10 cellular contexts compared by ENCODE assay signal in the genomic region with DNA sequence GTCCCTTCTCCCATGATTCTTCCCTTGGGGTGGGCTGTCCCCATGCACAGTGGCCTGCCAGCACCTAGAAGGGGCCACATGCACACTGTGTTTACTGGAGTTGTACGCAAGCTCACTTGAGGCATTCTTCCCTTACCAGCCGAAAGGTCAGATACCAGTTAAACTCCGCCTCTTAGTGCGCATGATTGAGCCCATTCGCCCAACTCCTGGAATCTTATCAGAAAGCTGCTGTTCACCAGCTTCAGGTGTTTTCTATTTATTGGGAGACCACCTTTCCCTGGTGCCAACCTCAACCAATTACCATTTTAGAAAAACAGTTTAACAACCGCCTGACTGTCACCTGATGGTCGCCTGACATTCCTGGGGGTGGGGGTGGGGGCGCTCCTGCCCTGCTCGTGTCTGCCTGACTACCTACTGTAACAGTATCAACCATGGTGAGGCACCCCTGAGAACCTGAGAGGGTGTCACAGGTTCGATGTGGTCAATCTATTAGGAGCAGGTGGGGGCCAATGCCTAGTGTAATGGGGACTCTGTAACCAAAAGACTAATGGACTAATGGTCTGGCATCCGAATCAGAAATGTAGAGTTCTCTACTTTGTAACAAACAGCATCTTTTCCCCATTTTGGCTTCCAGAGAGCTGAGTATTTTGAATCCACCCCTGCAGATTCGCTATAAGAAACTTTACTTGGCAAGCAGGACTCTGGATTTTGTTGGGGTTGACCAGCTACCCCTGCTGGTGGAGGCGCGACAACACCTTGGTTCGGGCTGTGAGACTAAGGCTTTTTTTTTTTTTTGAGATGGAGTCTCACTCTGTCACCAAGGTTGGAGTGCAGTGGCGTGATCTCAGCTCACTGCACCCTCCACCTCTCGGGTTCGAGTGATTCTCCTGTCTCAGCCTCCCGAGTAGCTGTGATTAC. TPM values are rescaled to one million over a fixed set of nuclear protein-coding genes. Genes with fewer than 3 reads are reported as not detected.
DNase-seq lines count a peak whose midpoint lies in the region; ATAC-seq, FAIRE-seq and TF ChIP-seq lines count a peak whose summit lies in the region.
"Had no signal": no experiment of that assay in that cellular context is flagged by ENCODE, and none has a peak within 500 bp of the region (broad histone marks: within the 10 kb centered on the region; RNA-seq: fewer than 3 reads in every experiment).

No MANE protein-coding gene starts in this region.

- ATAC-seq in HG03457 (IDR thresholded peaks at IDR 0.05; ENCODE audit: unreplicated experiment) = no peak

- no peak overlapping the region for H3K4me3 ChIP-seq in CD8-positive, alpha-beta memory T cell (ENCODE audit: low read length)
- H3K4me3 ChIP-seq in astrocyte of the spinal cord (ENCODE audit: low read depth, low read length) (no peak overlapping the region), kidney (ENCODE audit: low read length in 2 of 2) (peak overlapping the region in 1 of 2 donors; percentile 43)
- H3K4me3 ChIP-seq: skin epidermis had no signal

- no peaks in the 10 kb centered on the region for H3K4me1 ChIP-seq in CD8-positive, alpha-beta memory T cell (ENCODE audit: insufficient read depth, low read length)
- no peaks in the 10 kb centered on the region for H3K4me1 ChIP-seq in kidney (ENCODE audit: control insufficient read depth in 1 of 2, insufficient read depth in 1 of 2, low read depth in 1 of 2, low read length in 2 of 2)

- H3K9me3 Mint-ChIP-seq in CD8-positive, alpha-beta memory T cell = no peaks in the 10 kb centered on the region
- H3K9me3 Mint-ChIP-seq in HFFc6 = no peaks in the 10 kb centered on the region

- peak overlapping the region in 1 of 8 donors; percentile 23 for H3K27ac Mint-ChIP-seq in CD8-positive, alpha-beta memory T cell
- no peak overlapping the region for H3K27ac Mint-ChIP-seq in HFFc6

- peak; percentile 67 for TF ChIP-seq CTCF in HFFc6 (IDR thresholded peaks at IDR 0.05)
- peak; percentile 71 for TF ChIP-seq CTCF in astrocyte of the spinal cord (IDR thresholded peaks at IDR 0.05; ENCODE audit: low read depth, low read length)
- peak; percentile 33 for TF ChIP-seq CTCF in kidney (IDR thresholded peaks at IDR 0.05; ENCODE audit: borderline replicate concordance, extremely low read depth, insufficient read depth)

- DNase-seq in CD8-positive, alpha-beta memory T cell = peak; percentile 3 to 51 (median 33)
- DNase-seq in HFFc6 (peak; percentile 21), T follicular helper cell (ENCODE audit: low read depth) (peak; percentile 20), astrocyte of the spinal cord (ENCODE audit: low read depth, low spot score) (peak; percentile 62), kidney (no peak), NCI-H2196 treated with DMSO at 0.1 percent for 48 hours (lab: John Stamatoyannopoulos, UW; ENCODE audit: unreplicated experiment) (no peak)
- DNase-seq in stimulated activated CD4-positive, alpha-beta T cell treated with anti-CD3 and anti-CD28 coated beads, TNF-alpha, amount 100 ng/mL, for 1 hour (ENCODE audit: low read depth in 3 of 3, low spot score in 1 of 3) = peak in 2 of 3 donors; percentile 7 to 17

- H3K4me3 Mint-ChIP-seq in CD8-positive, alpha-beta memory T cell = no peak overlapping the region
- no peak overlapping the region for H3K4me3 Mint-ChIP-seq in HFFc6

- H3K27me3 ChIP-seq in CD8-positive, alpha-beta memory T cell (ENCODE audit: insufficient read depth, low read length, poor library complexity, severe bottlenecking) = no peaks in the 10 kb centered on the region

- no peaks in the 10 kb centered on the region for H3K36me3 Mint-ChIP-seq in CD8-positive, alpha-beta memory T cell
- no peaks in the 10 kb centered on the region for H3K36me3 Mint-ChIP-seq in HFFc6 (ENCODE audit: low read depth)

- no peak for FAIRE-seq in kidney (lab: Jason Lieb, UNC)

- intact Hi-C loops in kidney (cut with DNase I) = no loop called here

- no peaks in the 10 kb centered on the region for H3K36me3 ChIP-seq in CD8-positive, alpha-beta memory T cell (ENCODE audit: insufficient read depth, low read length)
- H3K36me3 ChIP-seq in kidney (ENCODE audit: control insufficient read depth in 1 of 2, insufficient read depth in 2 of 2, low read length in 2 of 2) = no peaks in the 10 kb centered on the region

- H3K9ac ChIP-seq in kidney (ENCODE audit: low read length in 2 of 2) = peak overlapping the region in 1 of 2 donors; percentile 34
- H3K9ac ChIP-seq: KMS-11 had no signal

- in situ Hi-C loops in astrocyte of the spinal cord (cut with HindIII; ENCODE audit: low sequenced_read_pairs) = no loop called here

- peaks cover 0 to 14% of the 10 kb centered on the region in 2 donors for H3K27me3 Mint-ChIP-seq in CD8-positive, alpha-beta memory T cell
- peaks cover 8% of the 10 kb centered on the region for H3K27me3 Mint-ChIP-seq in HFFc6 (ENCODE audit: insufficient read depth)

- POLR2A ChIA-PET in CD8-positive, alpha-beta memory T cell (lab: Charles Lee) = no interaction called here

- no peaks in the 10 kb centered on the region for H3K4me1 Mint-ChIP-seq in CD8-positive, alpha-beta memory T cell
- 0 out of 2 replicates have a peak, but pooled peaks cover 5% of the 10 kb centered on the region for H3K4me1 Mint-ChIP-seq in HFFc6 (ENCODE audit: low read depth)

- CTCF ChIA-PET in CD8-positive, alpha-beta memory T cell (lab: Charles Lee) = interaction anchor here (0.7 to 1.7 kb wide), 3 partner anchors 46 to 72 kb away, joined by 3 to 6 read pairs (median 3); no protein-coding TSS in a partner anchor

- no peak overlapping the region for H3K27ac ChIP-seq in CD8-positive, alpha-beta memory T cell (ENCODE audit: low read depth, low read length)
- H3K27ac ChIP-seq in kidney (ENCODE audit: low read depth in 2 of 2, low read length in 2 of 2) = peak overlapping the region; percentile 67 to 74
- H3K27ac ChIP-seq: KMS-11, skin epidermis had no signal

- H3K9me3 ChIP-seq in CD8-positive, alpha-beta memory T cell (ENCODE audit: low read length) = no peaks in the 10 kb centered on the region
- H3K9me3 ChIP-seq in kidney (ENCODE audit: control insufficient read depth in 1 of 2, low read length in 2 of 2) = no peaks in the 10 kb centered on the region

RNA-seq across cellular contexts. Expression of gene ZNF157, which starts 58.3 kb away (rescaled TPM):
- total RNA-seq in CD8-positive, alpha-beta memory T cell = under 1 TPM; 0.60 to 0.79 TPM
- polyA plus RNA-seq in CD8-positive, alpha-beta memory T cell = not detected
- total RNA-seq in HFFc6 (2021; fragmentation: NEBNext Ultra II Directional; extraction: Animal tissue kit (Norgen Biotek cat#: 25700)) = not detected
- total RNA-seq in kidney = 0.57 TPM
- polyA plus RNA-seq in kidney (ENCODE audit: insufficient read depth, low read depth, low replicate concordance) = 0.17 TPM

Comparison
In these comparisons a context has a peak if more than half of its experiments do, and no peak if none do; other contexts are left out.
1. DNase-seq: peak in CD8-positive, alpha-beta memory T cell (5 of 5), HFFc6 (single experiment), T follicular helper cell (single experiment), astrocyte of the spinal cord (single experiment) and stimulated activated CD4-positive, alpha-beta T cell treated with anti-CD3 and anti-CD28 coated beads, TNF-alpha, amount 100 ng/mL, for 1 hour (2 of 3); none in kidney (single experiment) and NCI-H2196 treated with DMSO at 0.1 percent for 48 hours (single experiment).
2. Peak in every context shown above with its lines, with median percentiles within 50 percentile points of each other: CTCF ChIP-seq.